ENCODE assay signal across 8 cellular contexts in genomic region chr22:30286813-30287625, GRCh38. TPM values are rescaled to one million over a fixed set of nuclear protein-coding genes. Genes with fewer than 3 reads are reported as not detected.
DNase-seq lines count a peak whose midpoint lies in the region; ATAC-seq and TF ChIP-seq lines count a peak whose summit lies in the region.

No MANE protein-coding gene starts in this region.

- H3K4me3 ChIP-seq in thyroid gland (replicated peaks in 1 of 3): no peak overlapping the region

- CTCF ChIA-PET in activated CD8-positive, alpha-beta memory T cell treated with anti-CD3 and anti-CD28 coated beads, Interleukin-2, amount 10 ng/mL, durations not matched to agents 7 days and 5 days (lab: Charles Lee): interaction anchor here (0.6 to 11.4 kb wide), 49 partner anchors 9 to 315 kb away, joined by 3 to 508 read pairs (median 6); partner anchors contain the start of genes CCDC157, LIF, MTFP1 and RNF215

- no peak overlapping the region for H3K27ac ChIP-seq in thyroid gland

- H3K36me3 Mint-ChIP-seq in activated CD8-positive, alpha-beta memory T cell treated with anti-CD3 and anti-CD28 coated beads, Interleukin-2, amount 10 ng/mL, durations not matched to agents 7 days and 5 days: no peaks in the 10 kb centered on the region

- H3K27me3 ChIP-seq in thyroid gland: no peaks in the 10 kb centered on the region

- H3K4me3 Mint-ChIP-seq in activated CD8-positive, alpha-beta memory T cell treated with anti-CD3 and anti-CD28 coated beads, Interleukin-2, amount 10 ng/mL, durations not matched to agents 7 days and 5 days: no peak overlapping the region

- no peaks in the 10 kb centered on the region for H3K27me3 Mint-ChIP-seq in activated CD8-positive, alpha-beta memory T cell treated with anti-CD3 and anti-CD28 coated beads, Interleukin-2, amount 10 ng/mL, durations not matched to agents 7 days and 5 days

- peaks cover 31 to 33% of the 10 kb centered on the region in 2 donors for H3K4me1 ChIP-seq in thyroid gland

- peaks cover 73% of the 10 kb centered on the region for H3K4me1 Mint-ChIP-seq in activated CD8-positive, alpha-beta memory T cell treated with anti-CD3 and anti-CD28 coated beads, Interleukin-2, amount 10 ng/mL, durations not matched to agents 7 days and 5 days

- peaks cover 8 to 17% of the 10 kb centered on the region in 2 donors for H3K36me3 ChIP-seq in thyroid gland

- DNase-seq in SKM-1 treated with dmso at 0.1 percent for 144 hours (lab: John Stamatoyannopoulos, UW; ENCODE audit: unreplicated experiment) (peak; percentile 39), SKM-1 (lab: John Stamatoyannopoulos, UW; ENCODE audit: unreplicated experiment) (no peak), NCI-H82 treated with DMSO at 0.1 percent for 48 hours (lab: John Stamatoyannopoulos, UW; ENCODE audit: unreplicated experiment) (peak; percentile 2), erythroblast (lab: John Stamatoyannopoulos, UW) (peak; percentile 80 to 90), omental fat pad (ENCODE audit: low spot score) (peak; percentile 74), thyroid gland (peak; percentile 63 to 72)
- DNase-seq in activated CD8-positive, alpha-beta memory T cell treated with anti-CD3 and anti-CD28 coated beads, Interleukin-2, amount 10 ng/mL, durations not matched to agents 7 days and 5 days: peak; percentile 91

- no peaks in the 10 kb centered on the region for H3K9me3 ChIP-seq in thyroid gland

- no peaks in the 10 kb centered on the region for H3K9me3 Mint-ChIP-seq in activated CD8-positive, alpha-beta memory T cell treated with anti-CD3 and anti-CD28 coated beads, Interleukin-2, amount 10 ng/mL, durations not matched to agents 7 days and 5 days (ENCODE audit: low read depth)

- TF ChIP-seq CTCF in omental fat pad (IDR thresholded peaks at IDR 0.05) (peak in 2 of 3 donors; percentile 85 to 93), thyroid gland (IDR thresholded peaks at IDR 0.05) (peak; percentile 70 to 87 (median 78))

- 41 to 75% methylated on average over 9 to 29 of the region's 31 CpGs for WGBS in thyroid gland, 2 donors

- TF ChIP-seq POLR2A in erythroblast (IDR thresholded peaks at IDR 0.05; ENCODE audit: low read length) (no peak), thyroid gland (IDR thresholded peaks at IDR 0.05) (no peak)

- H3K27ac Mint-ChIP-seq in activated CD8-positive, alpha-beta memory T cell treated with anti-CD3 and anti-CD28 coated beads, Interleukin-2, amount 10 ng/mL, durations not matched to agents 7 days and 5 days: peak overlapping the region; percentile 56

- intact Hi-C loops in thyroid gland (cut with DNase I): loop anchor here (2.0 to 5.0 kb wide), 2 partner anchors 26 to 40 kb away; partner anchors contain the start of gene TBC1D10A

- peak; percentile 28 for ATAC-seq in activated CD8-positive, alpha-beta memory T cell treated with anti-CD3 and anti-CD28 coated beads, Interleukin-2, amount 10 ng/mL, durations not matched to agents 7 days and 5 days
- no peak for ATAC-seq in omental fat pad (ENCODE audit: low FRiP score)
- ATAC-seq in GM18873 (IDR thresholded peaks at IDR 0.05; ENCODE audit: low FRiP score, unreplicated experiment): no peak

RNA-seq across cellular contexts. Expression of gene CASTOR1, which starts 2.3 kb away (rescaled TPM):
- total RNA-seq in activated CD8-positive, alpha-beta memory T cell treated with anti-CD3 and anti-CD28 coated beads, Interleukin-2, amount 10 ng/mL, durations not matched to agents 7 days and 5 days: 10 to 100 TPM in 1 of 2 experiments, 1 to 10 TPM in 1; 8.7 to 10.2 TPM
- 10 to 100 TPM in 3 of 4 donors, 1 to 10 TPM in 1; 7.1 to 47.9 (median 21.0) TPM for total RNA-seq in omental fat pad
- total RNA-seq in thyroid gland: 10 to 100 TPM; 16.5 to 36.0 (median 27.7) TPM

RNA-seq across cellular contexts. Expression of gene OSM, which starts 20.4 kb away (rescaled TPM):
- 100 to 1,000 TPM; 122 to 141 TPM for total RNA-seq in activated CD8-positive, alpha-beta memory T cell treated with anti-CD3 and anti-CD28 coated beads, Interleukin-2, amount 10 ng/mL, durations not matched to agents 7 days and 5 days
- total RNA-seq in omental fat pad (10 to 100 TPM in 1 of 4 donors, 1 to 10 TPM in 3; 7.1 to 17.8 (median 8.6) TPM), thyroid gland (under 1 TPM in 1 of 4 donors, not detected in 3; 0.40 TPM)

RNA-seq across cellular contexts. Expression of gene TBC1D10A, which starts 39.7 kb away (rescaled TPM):
- total RNA-seq in activated CD8-positive, alpha-beta memory T cell treated with anti-CD3 and anti-CD28 coated beads, Interleukin-2, amount 10 ng/mL, durations not matched to agents 7 days and 5 days: 10 to 100 TPM; 32.2 to 48.1 TPM
- total RNA-seq in omental fat pad (10 to 100 TPM; 17.5 to 42.1 (median 26.0) TPM), thyroid gland (10 to 100 TPM; 28.4 to 44.7 (median 35.9) TPM)

RNA-seq across cellular contexts. Expression of gene LIF, which starts 40.5 kb away (rescaled TPM):
- 100 to 1,000 TPM; 107 to 304 TPM for total RNA-seq in activated CD8-positive, alpha-beta memory T cell treated with anti-CD3 and anti-CD28 coated beads, Interleukin-2, amount 10 ng/mL, durations not matched to agents 7 days and 5 days
- total RNA-seq in omental fat pad (10 to 100 TPM in 2 of 4 donors, 1 to 10 TPM in 2; 1.3 to 74.7 (median 24.4) TPM), thyroid gland (1 to 10 TPM in 3 of 4 donors, under 1 TPM in 1; 0.89 to 2.6 (median 2.2) TPM)

Comparison
In these comparisons a context has a peak if more than half of its experiments do, and no peak if none do; other contexts are left out.
1. RNA of gene OSM, which starts 20.4 kb away (total RNA-seq): 122 to 141 TPM in activated CD8-positive, alpha-beta memory T cell treated with anti-CD3 and anti-CD28 coated beads, Interleukin-2, amount 10 ng/mL, durations not matched to agents 7 days and 5 days; 7.1 to 17.8 TPM in omental fat pad and 0.40 TPM in thyroid gland; every median in the first group is over 4 times any median in the second.